13 cellular contexts compared by ENCODE assay signal in genomic region chr6:69179681-69180080, GRCh38.
DNase-seq lines count a peak whose midpoint lies in the region; ATAC-seq and TF ChIP-seq lines count a peak whose summit lies in the region.
"Had no signal": no experiment of that assay in that cellular context is flagged by ENCODE, and none has a peak within 500 bp of the region (broad histone marks: within the 10 kb centered on the region; RNA-seq: fewer than 3 reads in every experiment).

No MANE protein-coding gene starts in this region.

- H3K27me3 Mint-ChIP-seq in activated naive CD4-positive, alpha-beta T cell treated with anti-CD3 and anti-CD28 coated beads for 36 hours (ENCODE audit: low read depth), result no peaks in the 10 kb centered on the region
- H3K27me3 Mint-ChIP-seq in neural progenitor cell (ENCODE audit: insufficient read depth, low read depth), result no peaks in the 10 kb centered on the region

- H3K27ac ChIP-seq in neural progenitor cell, result no peak overlapping the region
- H3K27ac ChIP-seq: gastrocnemius medialis had no signal

- H3K9me3 ChIP-seq in neural progenitor cell (ENCODE audit: low read depth), result no peaks in the 10 kb centered on the region
- H3K9me3 ChIP-seq: gastrocnemius medialis had no signal

- no peak overlapping the region for H3K4me3 Mint-ChIP-seq in activated naive CD4-positive, alpha-beta T cell treated with anti-CD3 and anti-CD28 coated beads for 36 hours
- no peak overlapping the region for H3K4me3 Mint-ChIP-seq in neural progenitor cell

- H3K27ac Mint-ChIP-seq in activated naive CD4-positive, alpha-beta T cell treated with anti-CD3 and anti-CD28 coated beads for 36 hours, result no peak overlapping the region
- no peak overlapping the region for H3K27ac Mint-ChIP-seq in neural progenitor cell

- no peaks in the 10 kb centered on the region for H3K27me3 ChIP-seq in neural progenitor cell
- H3K27me3 ChIP-seq: gastrocnemius medialis had no signal

- no peaks in the 10 kb centered on the region for H3F3A ChIP-seq in neural progenitor cell (ENCODE audit: low read depth)

- H3K4me1 ChIP-seq in neural progenitor cell, result no peaks in the 10 kb centered on the region
- H3K4me1 ChIP-seq: gastrocnemius medialis had no signal

- no peaks in the 10 kb centered on the region for H4K20me1 ChIP-seq in neural progenitor cell (ENCODE audit: low read depth)

- no peaks in the 10 kb centered on the region for H3K36me3 Mint-ChIP-seq in activated naive CD4-positive, alpha-beta T cell treated with anti-CD3 and anti-CD28 coated beads for 36 hours (ENCODE audit: low read depth)
- H3K36me3 Mint-ChIP-seq in neural progenitor cell, result no peaks in the 10 kb centered on the region

- peaks cover 2% of the 10 kb centered on the region for H3K9me3 Mint-ChIP-seq in activated naive CD4-positive, alpha-beta T cell treated with anti-CD3 and anti-CD28 coated beads for 36 hours
- H3K9me3 Mint-ChIP-seq in neural progenitor cell, result peaks cover 5% of the 10 kb centered on the region

- H2AFZ ChIP-seq in neural progenitor cell (replicated peaks), result no peak overlapping the region

- CTCF ChIA-PET in activated naive CD4-positive, alpha-beta T cell treated with anti-CD3 and anti-CD28 coated beads for 36 hours (lab: Charles Lee), result no interaction called here

- no peak overlapping the region for H3K4me3 ChIP-seq in neural progenitor cell
- H3K4me3 ChIP-seq: gastrocnemius medialis had no signal

- no peak overlapping the region for H3K4me2 ChIP-seq in neural progenitor cell

- ATAC-seq in GM18907 (IDR thresholded peaks at IDR 0.05; ENCODE audit: unreplicated experiment), result peak; percentile 57
- ATAC-seq: gastrocnemius medialis had no signal

- no peak for TF ChIP-seq CTCF in neural progenitor cell (IDR thresholded peaks at IDR 0.05)

- DNase-seq in DMS53 treated with DMSO at 0.1 percent for 48 hours (lab: John Stamatoyannopoulos, UW; ENCODE audit: unreplicated experiment), result peak; percentile 88
- DNase-seq in NCI-H446 treated with DMSO at 0.1 percent for 48 hours (lab: John Stamatoyannopoulos, UW), result peak; percentile 8
- peak; percentile 10 for DNase-seq in hepatic stellate cell (ENCODE audit: low spot score)
- DNase-seq in head of caudate nucleus, result no peak
- no peak for DNase-seq in NCI-H1694 treated with DMSO at 0.1 percent for 48 hours (lab: John Stamatoyannopoulos, UW)
- no peak for DNase-seq in activated naive CD4-positive, alpha-beta T cell treated with anti-CD3 and anti-CD28 coated beads for 36 hours
- DNase-seq in neural progenitor cell (ENCODE audit: low spot score), result no peak
- DNase-seq: activated gamma-delta T cell treated with Interleukin-2 at 50 U/mL for 16 hours; gastrocnemius medialis; HCEC 1CT; occipital lobe; stimulated activated CD4-positive, alpha-beta T cell treated with anti-CD3 and anti-CD28 coated beads, Interleukin-4, amount 100 ng/mL, for 1 hour had no signal

- no peak overlapping the region for H3K9ac ChIP-seq in neural progenitor cell

- intact Hi-C loops in head of caudate nucleus (cut with DNase I), result no loop called here
- intact Hi-C loops in activated naive CD4-positive, alpha-beta T cell treated with anti-CD3 and anti-CD28 coated beads for 36 hours (cut with micrococcal nuclease), result no loop called here

- no peaks in the 10 kb centered on the region for H3K36me3 ChIP-seq in neural progenitor cell
- H3K36me3 ChIP-seq: gastrocnemius medialis had no signal

- no peaks in the 10 kb centered on the region for H3K4me1 Mint-ChIP-seq in activated naive CD4-positive, alpha-beta T cell treated with anti-CD3 and anti-CD28 coated beads for 36 hours (ENCODE audit: low read depth)
- H3K4me1 Mint-ChIP-seq in neural progenitor cell, result no peaks in the 10 kb centered on the region

- no peaks in the 10 kb centered on the region for H3K79me2 ChIP-seq in neural progenitor cell (ENCODE audit: low read depth)

Comparison
In these comparisons a context has a peak if more than half of its experiments do, and no peak if none do; other contexts are left out.
1. DNase-seq: peak in DMS53 treated with DMSO at 0.1 percent for 48 hours (single experiment), NCI-H446 treated with DMSO at 0.1 percent for 48 hours (single experiment) and hepatic stellate cell (single experiment); none in head of caudate nucleus (0 of 42), NCI-H1694 treated with DMSO at 0.1 percent for 48 hours (single experiment), activated naive CD4-positive, alpha-beta T cell treated with anti-CD3 and anti-CD28 coated beads for 36 hours (single experiment) and neural progenitor cell (single experiment).